Comparison of ENCODE assay signal across 28 cellular contexts in genomic region chr22:30074994-30075393, GRCh38. TPM values are rescaled to one million over a fixed set of nuclear protein-coding genes. Genes with fewer than 3 reads are reported as not detected.
"Had no signal": no experiment of that assay in that cellular context is flagged by ENCODE, and none has a peak within 500 bp of the region (broad histone marks: within the 10 kb centered on the region; RNA-seq: fewer than 3 reads in every experiment).

No MANE protein-coding gene starts in this region.

- H3K27me3 ChIP-seq: ascending aorta, SJCRH30 had no signal

- H3K36me3 ChIP-seq: ascending aorta, cardiac muscle cell, SJCRH30, WERI-Rb-1 had no signal

- H3K4me1 ChIP-seq: ascending aorta, SJCRH30 had no signal

- H3K27ac ChIP-seq: ascending aorta, cardiac muscle cell, SJCRH30, SK-N-MC, WERI-Rb-1 had no signal

- H3K9me3 ChIP-seq: ascending aorta, SJCRH30 had no signal

- H3K4me3 ChIP-seq: ascending aorta, cardiac muscle cell, SJCRH30, SK-N-MC had no signal

- DNase-seq: activated CD4-positive, alpha-beta memory T cell treated with anti-CD3 and anti-CD28 coated beads, Interleukin-2, amount 10 ng/mL, durations not matched to agents 7 days and 5 days; activated CD4-positive, alpha-beta T cell treated with anti-CD3 and anti-CD28 coated beads for 1 hour; activated CD4-positive, alpha-beta T cell treated with anti-CD3 and anti-CD28 coated beads for 48 hours; activated CD4-positive, CD25-positive, alpha-beta regulatory T cell; activated gamma-delta T cell; activated naive CD4-positive, alpha-beta T cell treated with Interleukin-2 at 50 U/mL for 16 hours; activated naive CD8-positive, alpha-beta T cell treated with anti-CD3 and anti-CD28 coated beads, Interleukin-2, amount 10 ng/mL, durations not matched to agents 7 days and 5 days; activated T-cell treated with anti-CD3 and anti-CD28 coated beads, Interleukin-2, amount 50 U/mL, for 24 hours; amygdala; MM.1S; MV-4-11; NCI-H1092; NCI-H1436 treated with DMSO at 0.1 percent for 48 hours; NCI-H1694 treated with DMSO at 0.1 percent for 48 hours; NCI-H2029; NCI-H446; NCI-H510A treated with DMSO at 0.1 percent for 48 hours; NCI-H69; SHP77; SJCRH30; T1000; WERI-Rb-1 had no signal

RNA-seq across cellular contexts. Expression of gene HORMAD2, which starts 5.3 kb away (rescaled TPM):
- total RNA-seq: ascending aorta; cardiac muscle cell; chondrocyte; RPMI7951; SJCRH30; T-helper 1 cell treated with Interleukin-12 subunit alpha and Interleukin-12 subunit beta and Interleukin-4 antibody, amounts not matched to agents 30 ng/mL and 1 ng/mL, for 36 hours had no signal
